ENCODE assay signal across 22 cellular contexts in genomic region chr12:88181881-88182280, GRCh38. TPM values are rescaled to one million over a fixed set of nuclear protein-coding genes. Genes with fewer than 3 reads are reported as not detected.
A peak's percentile ranks its signal among the peaks of the same experiment; 100 is the strongest.
DNase-seq lines count a peak whose midpoint lies in the region; ATAC-seq, FAIRE-seq and TF ChIP-seq lines count a peak whose summit lies in the region.
"Had no signal": no experiment of that assay in that cellular context is flagged by ENCODE, and none has a peak within 500 bp of the region (broad histone marks: within the 10 kb centered on the region; RNA-seq: fewer than 3 reads in every experiment).

No MANE protein-coding gene starts in this region.

- RAD21 ChIA-PET in HCT116 (lab: Charles Lee; ENCODE audit: low non-redundant PET in 1 of 2, low total read pairs in 2 of 2, uncharacterized antibody in 2 of 2, unreplicated experiment in 2 of 2) = no interaction called here

- CTCF ChIA-PET in HCT116 (lab: Charles Lee) = no interaction called here

- no peak overlapping the region for H3K27ac ChIP-seq in HCT116 (ENCODE audit: low read depth, low read length)
- no peak overlapping the region for H3K27ac ChIP-seq in small intestine (ENCODE audit: low read depth in 1 of 2, low read length in 1 of 2)
- H3K27ac ChIP-seq: HL-60, KMS-11, Peyer's patch, SJSA1 had no signal

- 64 to 87% (median 77%) methylated on average over 3 of the region's 3 CpGs for WGBS in small intestine, 3 donors

- DNase-seq in HCT116 (ENCODE audit: low read depth, low spot score) (no peak), NB4 (ENCODE audit: low read depth) (peak; percentile 14), fibroblast of villous mesenchyme (ENCODE audit: low read depth) (peak; percentile 10), small intestine (peak; percentile 20), NOMO-1 treated with dmso at 0.1 percent for 144 hours (lab: John Stamatoyannopoulos, UW; ENCODE audit: unreplicated experiment) (no peak), SHP77 (lab: John Stamatoyannopoulos, UW) (no peak), DMS114 treated with DMSO at 0.1 percent for 48 hours (lab: John Stamatoyannopoulos, UW; ENCODE audit: unreplicated experiment) (no peak)
- DNase-seq: BE2C, DMS79 treated with DMSO at 0.1 percent for 48 hours, H7, NCI-H1092 treated with DMSO at 0.1 percent for 48 hours, NCI-H1436 treated with DMSO at 0.1 percent for 48 hours, NCI-H2029, NCI-H226, NCI-H510A treated with DMSO at 0.1 percent for 48 hours, NCI-H748 treated with DMSO at 0.1 percent for 48 hours, Peyer's patch, T-helper 1 cell had no signal

- no peak overlapping the region for H3K9ac ChIP-seq in HCT116 (ENCODE audit: low read length)
- H3K9ac ChIP-seq: KMS-11 had no signal

- no peak for FAIRE-seq in small intestine (lab: Jason Lieb, UNC)
- FAIRE-seq: GM12878 had no signal

- no peak for TF ChIP-seq POLR2A in HCT116 (IDR thresholded peaks at IDR 0.05; ENCODE audit: borderline replicate concordance, extremely low read depth, insufficient read depth, insufficient read length)
- no peak for TF ChIP-seq POLR2A in NB4 (IDR thresholded peaks at IDR 0.05; ENCODE audit: extremely low read depth, insufficient read length)

- intact Hi-C loops in HCT116 (cut with micrococcal nuclease) = no loop called here

- no peaks in the 10 kb centered on the region for H4K20me1 ChIP-seq in HCT116 (ENCODE audit: insufficient read depth)

- H3K4me2 ChIP-seq in HCT116 (ENCODE audit: low read length) = no peak overlapping the region
- H3K4me2 ChIP-seq: KMS-11 had no signal

- TF ChIP-seq CTCF in HCT116 (IDR thresholded peaks at IDR 0.05 in 2 of 3, conservative IDR thresholded peaks at IDR 0.05 in 1 of 3; ENCODE audit: borderline replicate concordance in 1 of 3, insufficient read depth in 1 of 3, low read depth in 2 of 3, low read length in 2 of 3) (no peak), NB4 (IDR thresholded peaks at IDR 0.05; ENCODE audit: low read depth, low read length) (no peak), fibroblast of villous mesenchyme (IDR thresholded peaks at IDR 0.05; ENCODE audit: insufficient read depth, low read depth, low read length) (no peak)

- peaks cover 0 to 4% of the 10 kb centered on the region in 2 experiments; a peak in 2 of 4 replicates for H3K36me3 ChIP-seq in HCT116 (ENCODE audit: control insufficient read depth in 1 of 2, insufficient read depth in 2 of 2, low read length in 2 of 2)
- H3K36me3 ChIP-seq in small intestine (ENCODE audit: control insufficient read depth in 2 of 2, insufficient read depth in 2 of 2, low read length in 2 of 2) = peaks cover 5 to 21% of the 10 kb centered on the region in 2 donors
- H3K36me3 ChIP-seq: BE2C had no signal

- no peak overlapping the region for H2AFZ ChIP-seq in HCT116 (ENCODE audit: low read depth, low read length, poor library complexity, severe bottlenecking)

- H3K4me3 ChIP-seq in HCT116 (replicated peaks in 1 of 2; ENCODE audit: low read depth in 1 of 2, low read length in 2 of 2) (no peak overlapping the region), NB4 (ENCODE audit: low read depth, low read length) (no peak overlapping the region), fibroblast of villous mesenchyme (ENCODE audit: low read depth, low read length) (no peak overlapping the region), small intestine (ENCODE audit: low read depth in 1 of 2, low read length in 2 of 2) (no peak overlapping the region)
- H3K4me3 ChIP-seq: GM12878, Peyer's patch, SJSA1 had no signal

- no peaks in the 10 kb centered on the region for H3K79me2 ChIP-seq in HCT116 (ENCODE audit: insufficient read depth, low read length)

- H3K9me2 ChIP-seq in HCT116 (ENCODE audit: insufficient read depth) = no peaks in the 10 kb centered on the region

- POLR2A ChIA-PET in HCT116 (lab: Charles Lee) = no interaction called here

- BruUV-seq in HCT116 (replicated peaks; lab: Mats Ljungman, UMichigan) = no TSS peak

- H3K27me3 ChIP-seq in HCT116 (ENCODE audit: insufficient read depth, low read length) = no peaks in the 10 kb centered on the region
- no peaks in the 10 kb centered on the region for H3K27me3 ChIP-seq in small intestine (ENCODE audit: control insufficient read depth in 2 of 2, insufficient read depth in 2 of 2, low read length in 2 of 2)
- H3K27me3 ChIP-seq: BE2C, Peyer's patch, SJSA1 had no signal

- no peak for ATAC-seq in HCT116
- ATAC-seq: GM12878 had no signal

- TF ChIP-seq RAD21 in HCT116 (IDR thresholded peaks at IDR 0.05; ENCODE audit: low read depth) = no peak

- no peaks in the 10 kb centered on the region for H3K9me3 ChIP-seq in HCT116 (ENCODE audit: control insufficient read depth in 1 of 2, insufficient read depth in 1 of 2, low read depth in 1 of 2, low read length in 2 of 2)
- no peaks in the 10 kb centered on the region for H3K9me3 ChIP-seq in small intestine (ENCODE audit: control insufficient read depth, low read depth)
- H3K9me3 ChIP-seq: BE2C, Peyer's patch, SJSA1 had no signal

- H3K4me1 ChIP-seq in HCT116 (ENCODE audit: control insufficient read depth in 1 of 2, insufficient read depth in 2 of 2, low read length in 2 of 2) (peaks cover 3 to 13% of the 10 kb centered on the region in 2 experiments; a peak in 1 of 4 replicates), small intestine (ENCODE audit: control insufficient read depth in 2 of 2, insufficient read depth in 1 of 2, low read depth in 1 of 2, low read length in 1 of 2) (no peaks in the 10 kb centered on the region)
- H3K4me1 ChIP-seq: BE2C, SJSA1 had no signal

TF ChIP-seq in HCT116, 20 proteins besides CTCF, POLR2A, EP300 and RAD21:
- 0 out of 2 replicates have a peak, but pooled peaks have one; percentile 11 for TF ChIP-seq ATF3 (IDR thresholded peaks at IDR 0.05)
- no peak for TF ChIP-seq SIN3A (IDR thresholded peaks at IDR 0.05; ENCODE audit: low read depth)

RNA-seq across cellular contexts. Expression of gene TMTC3, which starts 39.8 kb away (rescaled TPM):
- total RNA-seq in HCT116 (2021; ENCODE audit: unreplicated experiment) = 22.5 TPM
- polyA plus RNA-seq in HCT116 (2012) = 2.5 and 3.8 TPM in 2 replicates
- total RNA-seq in fibroblast of villous mesenchyme = 39.6 and 71.7 TPM in 2 replicates
- 1 to 10 TPM; 1.9 to 3.6 (median 2.9) TPM for polyA plus RNA-seq in small intestine

RNA-seq across cellular contexts. Expression of gene CEP290, which starts 40.0 kb away (rescaled TPM):
- total RNA-seq in HCT116 (2021; ENCODE audit: unreplicated experiment) = 13.6 TPM
- polyA plus RNA-seq in HCT116 (2012) = 2.0 and 2.3 TPM in 2 replicates
- 20.3 and 20.7 TPM in 2 replicates for total RNA-seq in fibroblast of villous mesenchyme
- 1 to 10 TPM; 1.9 to 3.4 (median 3.4) TPM for polyA plus RNA-seq in small intestine

Comparison
In these comparisons a context has a peak if more than half of its experiments do, and no peak if none do; other contexts are left out.
1. DNase-seq: peak in NB4 (single experiment), fibroblast of villous mesenchyme (single experiment) and small intestine (single experiment); none in HCT116 (single experiment), NOMO-1 treated with dmso at 0.1 percent for 144 hours (single experiment), SHP77 (0 of 2) and DMS114 treated with DMSO at 0.1 percent for 48 hours (single experiment).